Comparison of ENCODE assay signal across 1 cellular context in genomic region chr4:38950159-38950558, GRCh38.
TF ChIP-seq lines count a peak whose summit lies in the region.

No MANE protein-coding gene starts in this region.

TF ChIP-seq in IMR-90, 13 proteins besides CTCF, POLR2A, EP300 and RAD21 (continued from another document):
- TF ChIP-seq CHD1 (IDR thresholded peaks at IDR 0.05; ENCODE audit: low read depth, low read length), result no peak
- no peak for TF ChIP-seq MXI1 (IDR thresholded peaks at IDR 0.05; ENCODE audit: borderline replicate concordance, low read depth, low read length)
- no peak for TF ChIP-seq MAFK (IDR thresholded peaks at IDR 0.05; ENCODE audit: low read depth, low read length)
- no peak for TF ChIP-seq SMC3 (IDR thresholded peaks at IDR 0.05; ENCODE audit: low read depth, low read length)
- TF ChIP-seq BHLHE40 (IDR thresholded peaks at IDR 0.05; ENCODE audit: low read depth, low read length), result no peak
- no peak for TF ChIP-seq CEBPB (IDR thresholded peaks at IDR 0.05; ENCODE audit: low read depth, low read length)
